24 cellular contexts compared by ENCODE assay signal in the genomic region with DNA sequence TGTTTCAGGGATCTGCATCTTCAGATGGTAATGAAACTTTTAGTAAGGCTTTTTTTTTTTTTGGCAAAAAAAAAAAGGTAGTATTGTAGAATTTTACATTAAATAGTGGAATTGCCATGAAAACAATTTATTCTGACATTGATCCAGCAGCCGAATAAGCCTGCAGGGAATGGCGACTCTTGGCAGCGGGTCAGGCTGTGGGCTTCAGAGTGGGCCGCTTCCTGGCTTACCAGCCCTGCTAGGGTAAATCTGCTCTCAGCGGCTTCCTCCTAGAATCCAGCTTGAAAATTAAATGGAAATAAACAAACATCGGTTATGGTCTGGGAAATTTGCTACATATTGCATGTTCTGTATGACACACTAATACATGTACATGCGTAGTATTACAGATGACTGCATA.
"Had no signal": no experiment of that assay in that cellular context is flagged by ENCODE, and none has a peak within 500 bp of the region (broad histone marks: within the 10 kb centered on the region; RNA-seq: fewer than 3 reads in every experiment).

No MANE protein-coding gene starts in this region.

- H3K27me3 Mint-ChIP-seq: stimulated activated memory B cell treated with anti-CD40 and anti-IgM and Interleukin-4, amounts not matched to agents 10 μg/mL and 1 μg/mL and 100 μg/mL, for 72 hours; stimulated activated naive B cell treated with anti-CD40 and anti-IgM and Interleukin-4, amounts not matched to agents 10 μg/mL and 1 μg/mL and 100 μg/mL, for 72 hours; stimulated activated naive CD8-positive, alpha-beta T cell treated with anti-CD3 and anti-CD28 coated beads, Interleukin-15, amount 100 ng/mL, for 72 hours; stimulated activated naive CD8-positive, alpha-beta T cell treated with anti-CD3 and anti-CD28 coated beads, Interleukin-15, Interleukin-2, amounts not matched to agents 100 ng/mL and 50 ng/mL, for 24 hours; type B pancreatic cell had no signal

- H3K4me1 Mint-ChIP-seq: stimulated activated memory B cell treated with anti-CD40 and anti-IgM and Interleukin-4, amounts not matched to agents 10 μg/mL and 1 μg/mL and 100 μg/mL, for 72 hours had no signal

- H3K27ac Mint-ChIP-seq: stimulated activated effector memory CD8-positive, alpha-beta T cell treated with anti-CD3 and anti-CD28 coated beads, Interleukin-12 subunit alpha, Interleukin-12 subunit beta, amount 100 ng/mL, for 72 hours; stimulated activated memory B cell treated with anti-CD40 and anti-IgM and Interleukin-4, amounts not matched to agents 10 μg/mL and 1 μg/mL and 100 μg/mL, for 72 hours; stimulated activated naive B cell treated with anti-CD40 and anti-IgM and Interleukin-4, amounts not matched to agents 10 μg/mL and 1 μg/mL and 100 μg/mL, for 72 hours; stimulated activated naive CD8-positive, alpha-beta T cell treated with anti-CD3 and anti-CD28 coated beads, Interleukin-15, amount 100 ng/mL, for 72 hours; stimulated activated naive CD8-positive, alpha-beta T cell treated with anti-CD3 and anti-CD28 coated beads, Interleukin-15, Interleukin-2, amounts not matched to agents 100 ng/mL and 50 ng/mL, for 24 hours; type B pancreatic cell had no signal

- H3K4me3 Mint-ChIP-seq: stimulated activated effector memory CD8-positive, alpha-beta T cell treated with anti-CD3 and anti-CD28 coated beads, Interleukin-12 subunit alpha, Interleukin-12 subunit beta, amount 100 ng/mL, for 72 hours; stimulated activated memory B cell treated with anti-CD40 and anti-IgM and Interleukin-4, amounts not matched to agents 10 μg/mL and 1 μg/mL and 100 μg/mL, for 72 hours; stimulated activated naive B cell treated with anti-CD40 and anti-IgM and Interleukin-4, amounts not matched to agents 10 μg/mL and 1 μg/mL and 100 μg/mL, for 72 hours; stimulated activated naive CD8-positive, alpha-beta T cell treated with anti-CD3 and anti-CD28 coated beads, Interleukin-15, amount 100 ng/mL, for 72 hours; stimulated activated naive CD8-positive, alpha-beta T cell treated with anti-CD3 and anti-CD28 coated beads, Interleukin-15, Interleukin-2, amounts not matched to agents 100 ng/mL and 50 ng/mL, for 24 hours; type B pancreatic cell had no signal

- DNase-seq: stimulated activated CD4-positive, alpha-beta T cell treated with anti-CD3 and anti-CD28 coated beads, Interleukin-2, amount 100 ng/mL, for 48 hours; stimulated activated CD4-positive, alpha-beta T cell treated with anti-CD3 and anti-CD28 coated beads, Interleukin-4, amount 100 ng/mL, for 1 hour; stimulated activated CD4-positive, alpha-beta T cell treated with anti-CD3 and anti-CD28 coated beads, Interleukin-4, amount 100 ng/mL, for 24 hours; stimulated activated CD4-positive, alpha-beta T cell treated with anti-CD3 and anti-CD28 coated beads, Interleukin-4, amount 100 ng/mL, for 4 hours; stimulated activated CD8-positive, alpha-beta memory T cell treated with anti-CD3 and anti-CD28 coated beads, Interleukin-4, amount 100 ng/mL, for 48 hours; stimulated activated naive B cell treated with anti-CD40 and anti-IgM and Interleukin-4, amounts not matched to agents 10 μg/mL and 1 μg/mL and 100 μg/mL, for 72 hours; stimulated activated naive CD4-positive, alpha-beta T cell; stimulated activated naive CD4-positive, alpha-beta T cell treated with Interleukin-2 at 50 U/mL for 16 hours; stimulated activated naive CD8-positive, alpha-beta T cell treated with anti-CD3 and anti-CD28 coated beads, Interleukin-15, amount 100 ng/mL, for 72 hours; stimulated activated naive CD8-positive, alpha-beta T cell treated with anti-CD3 and anti-CD28 coated beads, Interleukin-15, Interleukin-2, amounts not matched to agents 100 U/mL and 50 U/mL, for 24 hours; stomach; substantia nigra; testis; thyroid gland; tibial artery; transverse colon; trophoblast cell; upper lobe of left lung; upper lobe of right lung; uterus had no signal

- ATAC-seq: stimulated activated effector memory CD8-positive, alpha-beta T cell treated with anti-CD3 and anti-CD28 coated beads, Interleukin-12 subunit alpha, Interleukin-12 subunit beta, amount 100 ng/mL, for 72 hours; stimulated activated memory B cell treated with anti-CD40 and anti-IgM and Interleukin-4, amounts not matched to agents 10 μg/mL and 1 μg/mL and 100 μg/mL, for 72 hours; stimulated activated naive B cell treated with anti-CD40 and anti-IgM and Interleukin-4, amounts not matched to agents 10 μg/mL and 1 μg/mL and 100 μg/mL, for 72 hours; stimulated activated naive CD8-positive, alpha-beta T cell treated with anti-CD3 and anti-CD28 coated beads, Interleukin-15, amount 100 ng/mL, for 72 hours; stimulated activated naive CD8-positive, alpha-beta T cell treated with anti-CD3 and anti-CD28 coated beads, Interleukin-15, Interleukin-2, amounts not matched to agents 100 U/mL and 50 U/mL, for 24 hours; upper lobe of right lung had no signal
